22 cellular contexts compared by ENCODE assay signal in the genomic region with DNA sequence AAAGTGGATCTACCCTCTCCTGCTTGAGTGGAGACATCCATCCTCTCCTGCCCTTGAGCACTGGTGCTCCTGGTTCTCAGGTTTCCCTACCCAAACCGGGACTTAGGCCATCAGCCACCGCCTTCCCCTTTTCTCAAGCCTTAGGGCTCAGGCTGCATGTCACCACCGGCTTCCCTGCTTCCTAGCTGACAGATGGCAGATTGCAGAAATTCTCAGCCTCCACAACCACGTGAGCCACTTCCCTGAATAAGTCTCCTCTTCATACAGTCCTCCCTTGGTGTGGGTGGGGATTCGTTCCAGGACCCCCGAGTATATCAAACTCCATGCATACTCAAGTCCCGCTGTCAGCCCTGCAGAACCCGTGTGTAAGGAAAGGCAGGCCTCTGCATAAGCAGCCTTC.
"Had no signal": no experiment of that assay in that cellular context is flagged by ENCODE, and none has a peak within 500 bp of the region (broad histone marks: within the 10 kb centered on the region; RNA-seq: fewer than 3 reads in every experiment).

No MANE protein-coding gene starts in this region.

- H3K27ac ChIP-seq: colonic mucosa, gastrocnemius medialis, left lung, neural progenitor cell, prostate gland, suprapubic skin, transverse colon had no signal

- H3K4me2 ChIP-seq: neural progenitor cell had no signal

- H3K9me3 ChIP-seq: colonic mucosa, gastrocnemius medialis, left lung, mucosa of descending colon, prostate gland, suprapubic skin, transverse colon had no signal

- H3K4me3 ChIP-seq: colonic mucosa, gastrocnemius medialis, left lung, mucosa of descending colon, neural progenitor cell, prostate gland, suprapubic skin, transverse colon had no signal

- H3K27me3 ChIP-seq: colonic mucosa, gastrocnemius medialis, left lung, neural progenitor cell, suprapubic skin, transverse colon had no signal

- H3K36me3 ChIP-seq: colonic mucosa, gastrocnemius medialis, left lung, neural progenitor cell, prostate gland, suprapubic skin, transverse colon had no signal

- H2AFZ ChIP-seq: neural progenitor cell had no signal

- DNase-seq: activated B cell treated with CpG ODN at 0.5 μM for 24 hours; activated CD4-positive, alpha-beta memory T cell treated with anti-CD3 and anti-CD28 coated beads for 36 hours; activated CD4-positive, alpha-beta T cell treated with anti-CD3 and anti-CD28 coated beads for 4 hours; activated gamma-delta T cell treated with Interleukin-2 at 50 U/mL for 16 hours; activated T-cell treated with anti-CD3 and anti-CD28 coated beads for 4 hours; amniotic stem cell; colonic mucosa; erythroblast; gastrocnemius medialis; head of caudate nucleus; kidney; left lung; mucosa of descending colon; naive thymus-derived CD4-positive, alpha-beta T cell; right cardiac atrium; small intestine; stimulated activated CD4-positive, alpha-beta T cell treated with anti-CD3 and anti-CD28 coated beads, Interleukin-4, amount 100 ng/mL, for 1 hour; stimulated activated naive CD8-positive, alpha-beta T cell treated with anti-CD3 and anti-CD28 coated beads, Interleukin-15, amount 100 ng/mL, for 72 hours; transverse colon had no signal

- H3K4me1 ChIP-seq: colonic mucosa, gastrocnemius medialis, left lung, prostate gland, transverse colon had no signal

- H3K9ac ChIP-seq: neural progenitor cell had no signal
